ENCODE assay signal across 20 cellular contexts in the genomic region with DNA sequence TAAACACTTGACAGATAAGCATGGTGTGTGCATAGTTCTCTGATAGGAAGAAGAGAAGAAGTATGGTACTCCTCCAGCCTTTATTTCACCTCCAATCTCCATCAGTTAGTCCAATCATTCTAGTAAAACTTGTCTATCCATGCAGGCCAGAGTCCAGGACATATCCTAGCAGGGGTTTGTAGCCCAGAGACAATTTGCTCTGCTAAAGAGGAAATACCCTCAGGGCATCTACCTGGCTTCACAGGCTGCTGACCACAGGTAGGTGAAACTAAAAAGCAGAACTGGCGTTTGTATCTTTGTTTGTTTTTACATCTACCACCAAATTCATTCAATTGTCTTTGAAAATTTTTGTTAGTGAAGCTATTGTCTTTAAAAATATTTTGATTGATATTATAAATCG.
"Had no signal": no experiment of that assay in that cellular context is flagged by ENCODE, and none has a peak within 500 bp of the region (broad histone marks: within the 10 kb centered on the region; RNA-seq: fewer than 3 reads in every experiment).

No MANE protein-coding gene starts in this region.

- H3K27me3 Mint-ChIP-seq: activated naive CD4-positive, alpha-beta T cell treated with anti-CD3 and anti-CD28 coated beads, Interleukin-2, amount 50 U/mL, for 24 hours; natural killer cell treated with Interleukin-12 subunit alpha and Interleukin-12 subunit beta and Interleukin-15 and Interleukin-18, amount 100 ng/mL, for 72 hours; type B pancreatic cell had no signal

- H3K4me3 Mint-ChIP-seq: activated naive CD4-positive, alpha-beta T cell treated with anti-CD3 and anti-CD28 coated beads, Interleukin-2, amount 50 U/mL, for 24 hours; activated T-cell treated with anti-CD3 and anti-CD28 coated beads, Interleukin-2, amount 50 U/mL, for 72 hours; mesothelial cell of epicardium; natural killer cell treated with Interleukin-12 subunit alpha and Interleukin-12 subunit beta and Interleukin-15 and Interleukin-18, amount 100 ng/mL, for 72 hours; type B pancreatic cell had no signal

- H3K27me3 ChIP-seq: ascending aorta, gastrocnemius medialis, left lung, neutrophil, pancreas, right lobe of liver, testis had no signal

- H3K27ac Mint-ChIP-seq: activated naive CD4-positive, alpha-beta T cell treated with anti-CD3 and anti-CD28 coated beads, Interleukin-2, amount 50 U/mL, for 24 hours; activated T-cell treated with anti-CD3 and anti-CD28 coated beads, Interleukin-2, amount 50 U/mL, for 72 hours; mesothelial cell of epicardium; natural killer cell treated with Interleukin-12 subunit alpha and Interleukin-12 subunit beta and Interleukin-15 and Interleukin-18, amount 100 ng/mL, for 72 hours; type B pancreatic cell had no signal

- H3K9me3 Mint-ChIP-seq: activated naive CD4-positive, alpha-beta T cell treated with anti-CD3 and anti-CD28 coated beads, Interleukin-2, amount 50 U/mL, for 24 hours; activated T-cell treated with anti-CD3 and anti-CD28 coated beads, Interleukin-2, amount 50 U/mL, for 72 hours; mesothelial cell of epicardium; natural killer cell treated with Interleukin-12 subunit alpha and Interleukin-12 subunit beta and Interleukin-15 and Interleukin-18, amount 100 ng/mL, for 72 hours; type B pancreatic cell had no signal

- H3K4me3 ChIP-seq: ascending aorta, gastrocnemius medialis, left lung, pancreas, right lobe of liver, testis had no signal

- H3K4me1 ChIP-seq: ascending aorta, gastrocnemius medialis, left lung, pancreas, testis had no signal

- H3K9me3 ChIP-seq: ascending aorta, gastrocnemius medialis, neutrophil, pancreas, right lobe of liver, testis had no signal

- DNase-seq: activated CD4-positive, alpha-beta T cell treated with anti-CD3 and anti-CD28 coated beads for 1 hour; activated effector memory CD4-positive, alpha-beta T cell treated with anti-CD3 and anti-CD28 coated beads, Interleukin-2, amount 50 U/mL, for 16 hours; activated T-cell treated with anti-CD3 and anti-CD28 coated beads, Interleukin-2, amount 50 U/mL, for 72 hours; cerebellar nuclear complex; cortex of kidney; gastrocnemius medialis; head of caudate nucleus; left lung; pancreas; right lobe of liver; small intestine; stimulated activated CD4-positive, alpha-beta T cell treated with anti-CD3 and anti-CD28 coated beads, Interleukin-4, amount 100 ng/mL, for 1 hour; testis had no signal

- H3K27ac ChIP-seq: ascending aorta, gastrocnemius medialis, left lung, neutrophil, pancreas, right lobe of liver, testis, VCaP had no signal

- H3K36me3 ChIP-seq: ascending aorta, gastrocnemius medialis, left lung, neutrophil, pancreas, right lobe of liver had no signal

- H3K4me1 Mint-ChIP-seq: activated naive CD4-positive, alpha-beta T cell treated with anti-CD3 and anti-CD28 coated beads, Interleukin-2, amount 50 U/mL, for 24 hours had no signal

- H3K36me3 Mint-ChIP-seq: activated naive CD4-positive, alpha-beta T cell treated with anti-CD3 and anti-CD28 coated beads, Interleukin-2, amount 50 U/mL, for 24 hours; mesothelial cell of epicardium; natural killer cell treated with Interleukin-12 subunit alpha and Interleukin-12 subunit beta and Interleukin-15 and Interleukin-18, amount 100 ng/mL, for 72 hours; type B pancreatic cell had no signal
